Comparison of ENCODE assay signal across 1 cellular context in the genomic region with DNA sequence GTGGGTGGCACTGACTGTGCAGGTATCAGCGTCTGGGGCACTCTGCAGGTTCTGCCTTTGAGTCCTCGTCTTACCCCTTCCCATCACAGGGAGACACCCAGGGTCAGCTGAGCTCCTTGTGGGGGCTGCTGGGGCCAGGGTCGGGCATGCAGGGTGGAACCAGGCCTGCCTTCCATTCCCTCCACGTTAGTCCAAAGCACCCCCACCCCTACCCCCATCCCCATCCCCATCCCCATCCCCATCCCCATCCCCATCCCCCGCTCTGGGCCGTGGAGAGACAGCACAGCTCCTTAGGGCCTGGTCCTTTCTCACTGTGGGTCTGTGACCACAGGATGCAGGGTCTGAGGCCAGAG.
TF ChIP-seq lines count a peak whose summit lies in the region.

No MANE protein-coding gene starts in this region.

TF ChIP-seq in HCT116, 20 proteins besides CTCF, POLR2A, EP300 and RAD21 (continued from another document):
- TF ChIP-seq ZNF274 (IDR thresholded peaks at IDR 0.05; ENCODE audit: low read depth, low read length), result no peak
- TF ChIP-seq, protein P1, sequence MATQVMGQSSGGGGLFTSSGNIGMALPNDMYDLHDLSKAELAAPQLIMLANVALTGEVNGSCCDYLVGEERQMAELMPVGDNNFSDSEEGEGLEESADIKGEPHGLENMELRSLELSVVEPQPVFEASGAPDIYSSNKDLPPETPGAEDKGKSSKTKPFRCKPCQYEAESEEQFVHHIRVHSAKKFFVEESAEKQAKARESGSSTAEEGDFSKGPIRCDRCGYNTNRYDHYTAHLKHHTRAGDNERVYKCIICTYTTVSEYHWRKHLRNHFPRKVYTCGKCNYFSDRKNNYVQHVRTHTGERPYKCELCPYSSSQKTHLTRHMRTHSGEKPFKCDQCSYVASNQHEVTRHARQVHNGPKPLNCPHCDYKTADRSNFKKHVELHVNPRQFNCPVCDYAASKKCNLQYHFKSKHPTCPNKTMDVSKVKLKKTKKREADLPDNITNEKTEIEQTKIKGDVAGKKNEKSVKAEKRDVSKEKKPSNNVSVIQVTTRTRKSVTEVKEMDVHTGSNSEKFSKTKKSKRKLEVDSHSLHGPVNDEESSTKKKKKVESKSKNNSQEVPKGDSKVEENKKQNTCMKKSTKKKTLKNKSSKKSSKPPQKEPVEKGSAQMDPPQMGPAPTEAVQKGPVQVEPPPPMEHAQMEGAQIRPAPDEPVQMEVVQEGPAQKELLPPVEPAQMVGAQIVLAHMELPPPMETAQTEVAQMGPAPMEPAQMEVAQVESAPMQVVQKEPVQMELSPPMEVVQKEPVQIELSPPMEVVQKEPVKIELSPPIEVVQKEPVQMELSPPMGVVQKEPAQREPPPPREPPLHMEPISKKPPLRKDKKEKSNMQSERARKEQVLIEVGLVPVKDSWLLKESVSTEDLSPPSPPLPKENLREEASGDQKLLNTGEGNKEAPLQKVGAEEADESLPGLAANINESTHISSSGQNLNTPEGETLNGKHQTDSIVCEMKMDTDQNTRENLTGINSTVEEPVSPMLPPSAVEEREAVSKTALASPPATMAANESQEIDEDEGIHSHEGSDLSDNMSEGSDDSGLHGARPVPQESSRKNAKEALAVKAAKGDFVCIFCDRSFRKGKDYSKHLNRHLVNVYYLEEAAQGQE (IDR thresholded peaks at IDR 0.05; ENCODE audit: low read depth), result no peak
